ENCODE assay signal across 25 cellular contexts in the genomic region with DNA sequence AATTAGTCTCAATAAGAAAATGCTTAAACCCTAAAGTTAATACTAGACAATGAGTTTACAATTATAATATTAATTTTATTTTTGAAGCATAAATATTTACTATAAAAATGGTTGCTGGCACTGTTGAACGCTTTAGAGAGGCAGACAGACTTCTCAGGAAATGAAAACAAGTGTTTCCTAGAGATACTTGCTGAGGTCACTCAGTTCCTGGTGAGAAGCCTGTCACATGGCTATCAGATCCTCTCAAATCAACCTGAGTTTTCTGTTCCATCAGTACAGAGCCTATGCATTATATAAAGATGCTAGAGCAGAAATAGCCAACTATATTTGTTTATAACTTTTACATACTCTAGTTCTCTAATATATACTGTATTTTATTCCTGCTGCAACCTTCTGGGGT.
"Had no signal": no experiment of that assay in that cellular context is flagged by ENCODE, and none has a peak within 500 bp of the region (broad histone marks: within the 10 kb centered on the region; RNA-seq: fewer than 3 reads in every experiment).

No MANE protein-coding gene starts in this region.

- H3K27me3 ChIP-seq: body of pancreas, dorsolateral prefrontal cortex, gastrocnemius medialis, neural progenitor cell, spleen, tibial nerve had no signal

- ATAC-seq: activated CD8-positive, alpha-beta memory T cell treated with anti-CD3 and anti-CD28 coated beads, Interleukin-2, amount 10 ng/mL, durations not matched to agents 7 days and 5 days; activated CD8-positive, alpha-beta T cell treated with anti-CD3 and anti-CD28 coated beads, Interleukin-2, amount 10 ng/mL, durations not matched to agents 7 days and 5 days; body of pancreas; gastrocnemius medialis; left lobe of liver; lower lobe of right lung; right cardiac atrium had no signal

- H3K4me3 ChIP-seq: body of pancreas, dorsolateral prefrontal cortex, gastrocnemius medialis, lower lobe of right lung, neural progenitor cell, spleen, tibial nerve had no signal

- FAIRE-seq: colon had no signal

- H2AFZ ChIP-seq: neural progenitor cell had no signal

- H3K9ac ChIP-seq: neural progenitor cell had no signal

- H3K4me1 ChIP-seq: body of pancreas, lower lobe of right lung, neural progenitor cell had no signal

- H3K9me3 ChIP-seq: body of pancreas, gastrocnemius medialis, lower lobe of right lung, spleen had no signal

- H3K4me2 ChIP-seq: neural progenitor cell had no signal

- DNase-seq: activated B cell treated with CpG ODN at 0.5 μM for 24 hours; activated CD4-positive, alpha-beta T cell treated with anti-CD3 and anti-CD28 coated beads, Interleukin-2, amount 50 U/mL, for 1 hour; activated CD8-positive, alpha-beta memory T cell treated with anti-CD3 and anti-CD28 coated beads, Interleukin-2, amount 10 ng/mL, durations not matched to agents 7 days and 5 days; activated CD8-positive, alpha-beta T cell treated with anti-CD3 and anti-CD28 coated beads, Interleukin-2, amount 10 ng/mL, durations not matched to agents 7 days and 5 days; activated naive CD4-positive, alpha-beta T cell; activated T-cell treated with anti-CD3 and anti-CD28 coated beads, Interleukin-2, amount 50 U/mL, for 48 hours; aorta; body of pancreas; dorsolateral prefrontal cortex; effector memory CD4-positive, alpha-beta T cell; erythroblast; gastrocnemius medialis; head of caudate nucleus; kidney glomerular epithelial cell; lower lobe of right lung; mesendoderm; natural killer cell; right cardiac atrium; spleen; stimulated activated naive CD4-positive, alpha-beta T cell; T-helper 1 cell had no signal

- H3K27ac ChIP-seq: body of pancreas, dorsolateral prefrontal cortex, gastrocnemius medialis, lower lobe of right lung, neural progenitor cell, spleen, tibial nerve had no signal

- H3K36me3 ChIP-seq: gastrocnemius medialis, lower lobe of right lung, neural progenitor cell had no signal
